Comparison of ENCODE assay signal across 24 cellular contexts in the genomic region with DNA sequence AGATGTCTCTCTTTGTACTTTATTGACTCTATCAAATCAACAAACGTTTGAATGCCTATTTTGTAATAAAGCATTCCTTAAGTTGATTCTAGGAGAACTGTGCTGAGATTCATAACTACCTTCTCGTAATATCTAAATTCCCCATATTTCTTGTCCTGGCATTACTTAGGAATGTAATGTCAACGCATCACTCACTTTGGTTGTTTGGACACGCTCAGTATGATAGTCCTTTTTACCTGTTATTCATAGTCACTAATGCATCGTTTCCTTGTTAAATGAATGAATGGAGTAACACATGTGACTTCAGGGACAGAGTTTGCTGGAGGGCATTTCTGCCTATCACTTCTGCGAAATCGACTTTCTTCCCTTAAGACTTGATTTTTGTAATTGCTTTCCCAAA. TPM values are rescaled to one million over a fixed set of nuclear protein-coding genes. Genes with fewer than 3 reads are reported as not detected.
DNase-seq lines count a peak whose midpoint lies in the region; ATAC-seq and TF ChIP-seq lines count a peak whose summit lies in the region.
"Had no signal": no experiment of that assay in that cellular context is flagged by ENCODE, and none has a peak within 500 bp of the region (broad histone marks: within the 10 kb centered on the region; RNA-seq: fewer than 3 reads in every experiment).

No MANE protein-coding gene starts in this region.

- intact Hi-C loops in activated T-helper 2 cell treated with anti-CD3 and anti-CD28 coated beads, Interferon-gamma antibody, Interleukin-2, Interleukin-4, amounts not matched to agents 10 μg/mL and 5 μg/mL and 100 μg/mL, durations not matched to agents 14 hours and 24 hours and 36 hours (cut with micrococcal nuclease): no loop called here

- ATAC-seq in GM19467 (IDR thresholded peaks at IDR 0.05; ENCODE audit: unreplicated experiment): no peak
- ATAC-seq: A549; left lobe of liver; stimulated activated naive B cell treated with anti-CD40 and anti-IgM and Interleukin-4, amounts not matched to agents 10 μg/mL and 1 μg/mL and 100 μg/mL, for 72 hours had no signal

- no peaks in the 10 kb centered on the region for H3K9me3 ChIP-seq in Karpas-422 (ENCODE audit: low read length)
- H3K9me3 ChIP-seq: A549, breast epithelium, SJSA1, suprapubic skin had no signal

- no peaks in the 10 kb centered on the region for H3K9me2 ChIP-seq in Karpas-422 (replicated peaks; ENCODE audit: insufficient read depth, low read length)

- DNase-seq in activated CD4-positive, alpha-beta T cell treated with anti-CD3 and anti-CD28 coated beads, Interleukin-2, amount 10 ng/mL, durations not matched to agents 7 days and 5 days: no peak
- no peak for DNase-seq in activated CD4-positive, alpha-beta T cell treated with anti-CD3 and anti-CD28 coated beads, Interleukin-2, amount 50 U/mL, for 4 hours
- DNase-seq in Karpas-422 (no peak), islet precursor cell (peak; percentile 9), OCI-M1 (lab: John Stamatoyannopoulos, UW) (no peak), GM20000 (ENCODE audit: low spot score) (no peak)
- no peak for DNase-seq in activated T-helper 2 cell treated with anti-CD3 and anti-CD28 coated beads, Interferon-gamma antibody, Interleukin-2, Interleukin-4, amounts not matched to agents 10 μg/mL and 5 μg/mL and 100 μg/mL, durations not matched to agents 14 hours and 24 hours and 36 hours (ENCODE audit: low spot score)
- DNase-seq: activated CD4-positive, CD25-positive, alpha-beta regulatory T cell; activated naive CD4-positive, alpha-beta T cell treated with anti-CD3 and anti-CD28 coated beads, Interleukin-2, amount 50 U/mL, for 16 hours; AML-193; anterior cingulate cortex; CD4-positive, alpha-beta memory T cell; hypothalamus; NCI-H1092 treated with DMSO at 0.1 percent for 48 hours; NCI-H187; RPMI8226; stimulated activated naive B cell treated with anti-CD40 and anti-IgM and Interleukin-4, amounts not matched to agents 10 μg/mL and 1 μg/mL and 100 μg/mL, for 72 hours had no signal

- peaks cover 73% of the 10 kb centered on the region for H3K4me1 ChIP-seq in Karpas-422 (ENCODE audit: low read length)
- H3K4me1 ChIP-seq: A549, breast epithelium, SJSA1, suprapubic skin had no signal

- no peaks in the 10 kb centered on the region for H3K36me3 ChIP-seq in Karpas-422 (ENCODE audit: insufficient read depth, low read length)
- H3K36me3 ChIP-seq: breast epithelium, SJSA1, suprapubic skin had no signal

- peak overlapping the region; percentile 68 for H3K4me2 ChIP-seq in Karpas-422 (ENCODE audit: low read depth, low read length, poor library complexity, severe bottlenecking)
- H3K4me2 ChIP-seq: A549 had no signal

- peak overlapping the region; percentile 24 for H2AFZ ChIP-seq in Karpas-422 (ENCODE audit: low read length)

- H3K27me3 Mint-ChIP-seq in activated CD4-positive, alpha-beta T cell treated with anti-CD3 and anti-CD28 coated beads, Interleukin-2, amount 10 ng/mL, durations not matched to agents 7 days and 5 days: no peaks in the 10 kb centered on the region
- no peaks in the 10 kb centered on the region for H3K27me3 Mint-ChIP-seq in activated T-helper 2 cell treated with anti-CD3 and anti-CD28 coated beads, Interferon-gamma antibody, Interleukin-2, Interleukin-4, amounts not matched to agents 10 μg/mL and 5 μg/mL and 100 μg/mL, durations not matched to agents 14 hours and 24 hours and 36 hours (ENCODE audit: low read depth)
- H3K27me3 Mint-ChIP-seq: CD4-positive, alpha-beta memory T cell; IgD-negative memory B cell; stimulated activated naive B cell treated with anti-CD40 and anti-IgM and Interleukin-4, amounts not matched to agents 10 μg/mL and 1 μg/mL and 100 μg/mL, for 72 hours had no signal

- H3K9ac ChIP-seq in Karpas-422 (ENCODE audit: low read length): no peak overlapping the region

- H3K27me3 ChIP-seq in Karpas-422 (ENCODE audit: low read length): no peaks in the 10 kb centered on the region
- H3K27me3 ChIP-seq: breast epithelium, suprapubic skin had no signal

- POLR2A ChIA-PET in activated CD4-positive, alpha-beta T cell treated with anti-CD3 and anti-CD28 coated beads, Interleukin-2, amount 10 ng/mL, durations not matched to agents 7 days and 5 days (lab: Charles Lee): no interaction called here

- TF ChIP-seq CTCF in GM20000 (IDR thresholded peaks at IDR 0.05; ENCODE audit: extremely low read depth, missing control alignments): no peak

- no peak overlapping the region for H3K4me3 Mint-ChIP-seq in activated CD4-positive, alpha-beta T cell treated with anti-CD3 and anti-CD28 coated beads, Interleukin-2, amount 10 ng/mL, durations not matched to agents 7 days and 5 days
- no peak overlapping the region for H3K4me3 Mint-ChIP-seq in activated T-helper 2 cell treated with anti-CD3 and anti-CD28 coated beads, Interferon-gamma antibody, Interleukin-2, Interleukin-4, amounts not matched to agents 10 μg/mL and 5 μg/mL and 100 μg/mL, durations not matched to agents 14 hours and 24 hours and 36 hours (ENCODE audit: low read depth)
- H3K4me3 Mint-ChIP-seq: stimulated activated naive B cell treated with anti-CD40 and anti-IgM and Interleukin-4, amounts not matched to agents 10 μg/mL and 1 μg/mL and 100 μg/mL, for 72 hours had no signal

- H3K27ac ChIP-seq in Karpas-422 (ENCODE audit: low read length): no peak overlapping the region
- H3K27ac ChIP-seq: A549, breast epithelium, SJSA1, suprapubic skin had no signal

- no peaks in the 10 kb centered on the region for H4K20me1 ChIP-seq in Karpas-422 (ENCODE audit: insufficient read depth, low read depth, low read length)

- peaks cover 67% of the 10 kb centered on the region for H3K4me1 Mint-ChIP-seq in activated CD4-positive, alpha-beta T cell treated with anti-CD3 and anti-CD28 coated beads, Interleukin-2, amount 10 ng/mL, durations not matched to agents 7 days and 5 days
- peaks cover 78% of the 10 kb centered on the region for H3K4me1 Mint-ChIP-seq in activated T-helper 2 cell treated with anti-CD3 and anti-CD28 coated beads, Interferon-gamma antibody, Interleukin-2, Interleukin-4, amounts not matched to agents 10 μg/mL and 5 μg/mL and 100 μg/mL, durations not matched to agents 14 hours and 24 hours and 36 hours (ENCODE audit: low read depth)

- peak overlapping the region; percentile 96 for H3K27ac Mint-ChIP-seq in activated CD4-positive, alpha-beta T cell treated with anti-CD3 and anti-CD28 coated beads, Interleukin-2, amount 10 ng/mL, durations not matched to agents 7 days and 5 days
- peak overlapping the region; percentile 96 for H3K27ac Mint-ChIP-seq in activated T-helper 2 cell treated with anti-CD3 and anti-CD28 coated beads, Interferon-gamma antibody, Interleukin-2, Interleukin-4, amounts not matched to agents 10 μg/mL and 5 μg/mL and 100 μg/mL, durations not matched to agents 14 hours and 24 hours and 36 hours
- H3K27ac Mint-ChIP-seq: IgD-negative memory B cell; stimulated activated naive B cell treated with anti-CD40 and anti-IgM and Interleukin-4, amounts not matched to agents 10 μg/mL and 1 μg/mL and 100 μg/mL, for 72 hours had no signal

- H3K36me3 Mint-ChIP-seq in activated CD4-positive, alpha-beta T cell treated with anti-CD3 and anti-CD28 coated beads, Interleukin-2, amount 10 ng/mL, durations not matched to agents 7 days and 5 days (ENCODE audit: low read depth): peaks cover 19% of the 10 kb centered on the region
- H3K36me3 Mint-ChIP-seq in activated T-helper 2 cell treated with anti-CD3 and anti-CD28 coated beads, Interferon-gamma antibody, Interleukin-2, Interleukin-4, amounts not matched to agents 10 μg/mL and 5 μg/mL and 100 μg/mL, durations not matched to agents 14 hours and 24 hours and 36 hours (ENCODE audit: low read depth): peaks cover 5% of the 10 kb centered on the region
- H3K36me3 Mint-ChIP-seq: CD4-positive, alpha-beta memory T cell; IgD-negative memory B cell; stimulated activated naive B cell treated with anti-CD40 and anti-IgM and Interleukin-4, amounts not matched to agents 10 μg/mL and 1 μg/mL and 100 μg/mL, for 72 hours had no signal

- peaks cover 14% of the 10 kb centered on the region for H3K9me3 Mint-ChIP-seq in activated CD4-positive, alpha-beta T cell treated with anti-CD3 and anti-CD28 coated beads, Interleukin-2, amount 10 ng/mL, durations not matched to agents 7 days and 5 days
- H3K9me3 Mint-ChIP-seq in activated T-helper 2 cell treated with anti-CD3 and anti-CD28 coated beads, Interferon-gamma antibody, Interleukin-2, Interleukin-4, amounts not matched to agents 10 μg/mL and 5 μg/mL and 100 μg/mL, durations not matched to agents 14 hours and 24 hours and 36 hours: no peaks in the 10 kb centered on the region
- H3K9me3 Mint-ChIP-seq: stimulated activated naive B cell treated with anti-CD40 and anti-IgM and Interleukin-4, amounts not matched to agents 10 μg/mL and 1 μg/mL and 100 μg/mL, for 72 hours had no signal

- CTCF ChIA-PET in activated CD4-positive, alpha-beta T cell treated with anti-CD3 and anti-CD28 coated beads, Interleukin-2, amount 10 ng/mL, durations not matched to agents 7 days and 5 days (lab: Charles Lee): interaction anchor here (1.2 to 6.4 kb wide), 5 partner anchors 10 to 44 kb away, joined by 3 to 33 read pairs (median 6); a partner anchor contains a TSS

- no peak overlapping the region for H3K4me3 ChIP-seq in Karpas-422 (ENCODE audit: low read length)
- H3K4me3 ChIP-seq: A549, breast epithelium, SJSA1, suprapubic skin had no signal

- no peaks in the 10 kb centered on the region for H3K79me2 ChIP-seq in Karpas-422 (ENCODE audit: low read length)

RNA-seq across cellular contexts. Expression of a gene that starts 44.1 kb away (rescaled TPM):
- total RNA-seq in activated CD4-positive, alpha-beta T cell treated with anti-CD3 and anti-CD28 coated beads, Interleukin-2, amount 10 ng/mL, durations not matched to agents 7 days and 5 days: 100 to 1,000 TPM; 185 to 204 TPM
- total RNA-seq in Karpas-422 (2014; rRNA removed; shearing (Covaris generic); ENCODE audit: low replicate concordance): 51.2 and 71.1 TPM in 2 replicates
- 108 and 113 TPM in 2 replicates for total RNA-seq in activated T-helper 2 cell treated with anti-CD3 and anti-CD28 coated beads, Interferon-gamma antibody, Interleukin-2, Interleukin-4, amounts not matched to agents 10 μg/mL and 5 μg/mL and 100 μg/mL, durations not matched to agents 14 hours and 24 hours and 36 hours
- total RNA-seq: SJSA1 had no signal
